26 cellular contexts compared by ENCODE assay signal in the genomic region with DNA sequence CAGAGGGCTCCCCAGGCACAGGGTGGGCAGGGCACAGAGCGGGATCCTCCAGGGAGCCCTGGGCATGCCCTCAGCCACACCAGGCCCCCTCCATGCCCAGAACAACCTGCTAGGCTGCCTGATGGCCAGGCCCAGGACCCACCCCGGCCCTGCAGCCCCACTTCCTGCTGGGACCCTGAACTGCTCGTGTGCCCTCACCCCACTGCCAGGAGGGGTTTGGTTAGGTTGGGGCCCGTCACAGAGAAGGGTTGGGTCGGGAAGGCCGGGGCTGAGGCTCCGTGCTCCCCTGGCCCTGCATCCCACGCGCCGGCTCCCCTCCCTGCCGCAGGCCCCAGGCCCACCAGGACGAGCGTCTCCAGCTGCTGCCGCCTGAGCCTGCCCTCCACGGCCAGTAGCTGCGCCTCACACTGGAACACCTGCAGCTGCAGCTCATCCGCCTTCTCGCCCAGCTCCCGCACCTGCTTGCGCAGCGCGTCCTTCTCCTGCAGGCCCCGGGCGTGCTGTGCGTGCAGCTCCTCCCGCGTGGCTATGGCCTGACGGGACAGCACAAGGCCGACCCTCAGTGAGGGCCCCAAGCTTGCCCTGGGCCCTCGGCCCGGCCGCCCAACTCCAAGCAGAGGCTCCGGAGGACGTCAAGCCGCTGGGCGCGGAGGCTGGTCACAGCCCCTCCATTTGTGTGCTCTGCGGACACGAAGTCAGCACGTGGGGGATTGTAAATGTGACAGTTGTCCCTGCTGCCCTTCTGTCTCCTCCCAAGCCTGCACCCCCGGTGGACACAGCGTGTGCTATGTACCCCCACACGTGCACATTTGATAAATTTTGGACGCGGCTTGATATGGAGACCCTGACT.
"Had no signal": no experiment of that assay in that cellular context is flagged by ENCODE, and none has a peak within 500 bp of the region (broad histone marks: within the 10 kb centered on the region; RNA-seq: fewer than 3 reads in every experiment).

No MANE protein-coding gene starts in this region.

- H3K9me3 ChIP-seq: ascending aorta, colonic mucosa, upper lobe of right lung had no signal

- H3K27ac Mint-ChIP-seq: activated CD4-positive, alpha-beta T cell treated with anti-CD3 and anti-CD28 coated beads, Interleukin-2, amount 10 ng/mL, durations not matched to agents 7 days and 5 days; activated naive CD4-positive, alpha-beta T cell treated with anti-CD3 and anti-CD28 coated beads, Interleukin-2, amount 50 U/mL, for 24 hours; mesothelial cell of epicardium; nephron had no signal

- H3K4me3 Mint-ChIP-seq: activated CD4-positive, alpha-beta T cell treated with anti-CD3 and anti-CD28 coated beads, Interleukin-2, amount 10 ng/mL, durations not matched to agents 7 days and 5 days; activated naive CD4-positive, alpha-beta T cell treated with anti-CD3 and anti-CD28 coated beads, Interleukin-2, amount 50 U/mL, for 24 hours; central memory CD8-positive, alpha-beta T cell; mesothelial cell of epicardium; nephron had no signal

- H3K36me3 ChIP-seq: ascending aorta, colonic mucosa, upper lobe of right lung had no signal

- ATAC-seq: activated CD4-positive, CD25-positive, alpha-beta regulatory T cell treated with anti-CD3 and anti-CD28 coated beads, Interleukin-2, amount 50 U/mL, for 24 hours; left lobe of liver; upper lobe of right lung had no signal

- DNase-seq: activated CD4-positive, alpha-beta T cell treated with anti-CD3 and anti-CD28 coated beads, Interleukin-2, amount 10 ng/mL, durations not matched to agents 7 days and 5 days; activated CD8-positive, alpha-beta memory T cell treated with anti-CD3 and anti-CD28 coated beads for 24 hours; activated CD8-positive, alpha-beta memory T cell treated with anti-CD3 and anti-CD28 coated beads, Interleukin-2, amount 50 U/mL, for 48 hours; activated gamma-delta T cell; colonic mucosa; erythroblast; foreskin melanocyte; glutamatergic neuron; hippocampal formation; islet precursor cell; occipital lobe; posterior cingulate gyrus; retina; stimulated activated CD4-positive, alpha-beta T cell treated with anti-CD3 and anti-CD28 coated beads, Interleukin-12 subunit alpha, Interleukin-12 subunit beta, amount 100 ng/mL, for 4 hours; stimulated activated CD4-positive, alpha-beta T cell treated with anti-CD3 and anti-CD28 coated beads, Interleukin-1b, Interleukin-23, amount 100 ng/mL, for 48 hours; stimulated activated CD8-positive, alpha-beta memory T cell treated with anti-CD3 and anti-CD28 coated beads, Interleukin-4, amount 100 ng/mL, for 48 hours; stimulated activated naive CD4-positive, alpha-beta T cell; T-helper 9 cell; upper lobe of right lung had no signal

- H3K4me1 Mint-ChIP-seq: nephron had no signal

- H3K4me3 ChIP-seq: ascending aorta, colonic mucosa, upper lobe of right lung had no signal

- H3K9me3 Mint-ChIP-seq: activated CD4-positive, alpha-beta T cell treated with anti-CD3 and anti-CD28 coated beads, Interleukin-2, amount 10 ng/mL, durations not matched to agents 7 days and 5 days; activated naive CD4-positive, alpha-beta T cell treated with anti-CD3 and anti-CD28 coated beads, Interleukin-2, amount 50 U/mL, for 24 hours; central memory CD8-positive, alpha-beta T cell; mesothelial cell of epicardium; nephron had no signal

- H3K27ac ChIP-seq: ascending aorta, colonic mucosa, upper lobe of right lung had no signal

- H3K27me3 ChIP-seq: ascending aorta, colonic mucosa, upper lobe of right lung had no signal

- H3K36me3 Mint-ChIP-seq: activated naive CD4-positive, alpha-beta T cell treated with anti-CD3 and anti-CD28 coated beads, Interleukin-2, amount 50 U/mL, for 24 hours; mesothelial cell of epicardium had no signal

- H3K27me3 Mint-ChIP-seq: activated CD4-positive, alpha-beta T cell treated with anti-CD3 and anti-CD28 coated beads, Interleukin-2, amount 10 ng/mL, durations not matched to agents 7 days and 5 days; activated naive CD4-positive, alpha-beta T cell treated with anti-CD3 and anti-CD28 coated beads, Interleukin-2, amount 50 U/mL, for 24 hours; central memory CD8-positive, alpha-beta T cell had no signal
